In genomic region chr6:168877821-168878282, GRCh38 we compare ENCODE assay signal across 9 cellular contexts.
A peak's percentile ranks its signal among the peaks of the same experiment; 100 is the strongest.
DNase-seq lines count a peak whose midpoint lies in the region; ATAC-seq and TF ChIP-seq lines count a peak whose summit lies in the region.
"Had no signal": no experiment of that assay in that cellular context is flagged by ENCODE, and none has a peak within 500 bp of the region (broad histone marks: within the 10 kb centered on the region; RNA-seq: fewer than 3 reads in every experiment).

No MANE protein-coding gene starts in this region.

- H3K27me3 ChIP-seq in psoas muscle (ENCODE audit: insufficient read depth in 3 of 3, low read length in 2 of 3) = peaks cover 0 to 11% (median 3%) of the 10 kb centered on the region in 3 donors
- H3K27me3 ChIP-seq: ascending aorta, SJSA1 had no signal

- peak; percentile 88 for ATAC-seq in effector memory CD8-positive, alpha-beta T cell (replicated peaks)
- ATAC-seq in psoas muscle (peak; percentile 30 to 46 (median 37)), HG03095 (IDR thresholded peaks at IDR 0.05; ENCODE audit: unreplicated experiment) (no peak)

- TF ChIP-seq CTCF in psoas muscle (IDR thresholded peaks at IDR 0.05) = no peak

- H3K4me1 ChIP-seq in psoas muscle = no peaks in the 10 kb centered on the region
- H3K4me1 ChIP-seq: ascending aorta, SJSA1 had no signal

- H3K27ac ChIP-seq in psoas muscle = no peak overlapping the region
- H3K27ac ChIP-seq: ascending aorta, SJSA1 had no signal

- peaks cover 15 to 20% of the 10 kb centered on the region in 2 donors for H3K4me1 Mint-ChIP-seq in effector memory CD8-positive, alpha-beta T cell (ENCODE audit: low read depth in 2 of 2)

- peaks cover 13 to 36% of the 10 kb centered on the region in 2 donors for H3K27me3 Mint-ChIP-seq in effector memory CD8-positive, alpha-beta T cell

- WGBS in psoas muscle, 3 donors = 18 to 31% (median 20%) methylated on average over 10 of the region's 10 CpGs

- H3K9me3 ChIP-seq in psoas muscle = no peaks in the 10 kb centered on the region
- H3K9me3 ChIP-seq: ascending aorta, SJSA1 had no signal

- no peak overlapping the region for H3K4me3 ChIP-seq in psoas muscle
- H3K4me3 ChIP-seq: ascending aorta, SJSA1 had no signal

- H3K4me3 Mint-ChIP-seq in effector memory CD8-positive, alpha-beta T cell = peak overlapping the region; percentile 59 to 63

- intact Hi-C loops in psoas muscle (cut with DNase I) = no loop called here

- DNase-seq in EL (peak; percentile 3), NCI-H2107 (lab: John Stamatoyannopoulos, UW) (peak; percentile 55), psoas muscle (no peak), medulla oblongata (ENCODE audit: extremely low spot score) (no peak), SK-N-DZ (ENCODE audit: low spot score) (no peak)
- peak in 2 of 3 experiments; percentile 9 to 32 for DNase-seq in effector memory CD8-positive, alpha-beta T cell

- no peaks in the 10 kb centered on the region for H3K36me3 ChIP-seq in psoas muscle (ENCODE audit: insufficient read depth in 1 of 2, low read depth in 1 of 2)
- H3K36me3 ChIP-seq: ascending aorta, SJSA1 had no signal

- H3K36me3 Mint-ChIP-seq in effector memory CD8-positive, alpha-beta T cell (ENCODE audit: insufficient read depth) = peaks cover 8% of the 10 kb centered on the region

- peak overlapping the region; percentile 63 to 84 for H3K27ac Mint-ChIP-seq in effector memory CD8-positive, alpha-beta T cell

- H3K9me3 Mint-ChIP-seq in effector memory CD8-positive, alpha-beta T cell = no peaks in the 10 kb centered on the region

Comparison
In these comparisons a context has a peak if more than half of its experiments do, and no peak if none do; other contexts are left out.
1. DNase-seq: peak in EL (single experiment), NCI-H2107 (single experiment) and effector memory CD8-positive, alpha-beta T cell (2 of 3); none in psoas muscle (0 of 2), medulla oblongata (single experiment) and SK-N-DZ (single experiment).